Comparison of ENCODE assay signal across 29 cellular contexts in the genomic region with DNA sequence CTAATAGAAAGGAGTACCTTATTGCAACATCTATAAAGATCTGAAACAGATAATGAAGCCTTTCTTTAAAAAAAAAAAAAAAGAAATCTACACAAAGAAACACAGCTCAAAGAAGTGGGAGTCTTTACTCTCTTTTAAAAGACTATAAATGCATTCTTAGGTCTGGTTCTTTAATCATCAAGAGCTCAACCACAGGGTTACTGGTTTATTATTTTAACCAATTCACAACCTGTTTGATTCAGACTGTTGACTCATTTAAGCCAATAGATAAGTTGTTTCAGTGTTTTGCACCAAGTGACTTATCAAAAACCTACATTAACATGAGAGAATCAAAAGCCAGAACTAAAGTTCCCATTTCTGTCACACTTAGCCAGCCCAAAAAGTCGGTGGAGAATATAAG.
DNase-seq lines count a peak whose midpoint lies in the region; FAIRE-seq and TF ChIP-seq lines count a peak whose summit lies in the region.
"Had no signal": no experiment of that assay in that cellular context is flagged by ENCODE, and none has a peak within 500 bp of the region (broad histone marks: within the 10 kb centered on the region; RNA-seq: fewer than 3 reads in every experiment).

No MANE protein-coding gene starts in this region.

- dilution Hi-C loops in endothelial cell of umbilical vein (cut with MboI; ENCODE audit: extremely low pct_ligation_motif_present, low sequenced_read_pairs), result no loop called here

- in situ Hi-C loops in GM23248 (cut with MboI), result no loop called here

- H3K9ac ChIP-seq in GM23248, result no peak overlapping the region
- H3K9ac ChIP-seq in endothelial cell of umbilical vein (replicated peaks; ENCODE audit: extremely low read depth, insufficient read depth, low read length), result no peak overlapping the region

- FAIRE-seq in endothelial cell of umbilical vein (lab: Jason Lieb, UNC), result no peak
- FAIRE-seq: GM12891, K562 had no signal

- H3K9me3 ChIP-seq in GM23248 (ENCODE audit: low read depth) (no peaks in the 10 kb centered on the region), endothelial cell of umbilical vein (replicated peaks; ENCODE audit: control insufficient read depth, insufficient read depth, low read length) (no peaks in the 10 kb centered on the region), osteoblast (ENCODE audit: low read depth, low read length) (no peaks in the 10 kb centered on the region)
- H3K9me3 ChIP-seq: BE2C, HAP-1, transverse colon had no signal

- CTCF ChIA-PET in endothelial cell of umbilical vein (lab: Charles Lee), result interaction anchor here (0.9 to 1.8 kb wide), 4 partner anchors 14 to 287 kb away, joined by 3 to 7 read pairs (median 5); no protein-coding TSS in a partner anchor

- intact Hi-C loops in endothelial cell of umbilical vein (cut with micrococcal nuclease), result no loop called here

- TF ChIP-seq POLR2A in endothelial cell of umbilical vein (IDR thresholded peaks at IDR 0.05; ENCODE audit: low read depth, low read length), result no peak

- H3K4me2 ChIP-seq in GM23248 (ENCODE audit: unreplicated experiment) (peak overlapping the region; percentile 25), endothelial cell of umbilical vein (ENCODE audit: insufficient read depth, low read length) (no peak overlapping the region), osteoblast (ENCODE audit: insufficient read depth, low read length) (peak overlapping the region; percentile 18)

- H3K4me1 ChIP-seq in GM23248 (ENCODE audit: insufficient read depth) (peaks cover 25% of the 10 kb centered on the region), endothelial cell of umbilical vein (ENCODE audit: control insufficient read depth, extremely low read depth, insufficient read depth, low read length) (peaks cover 27% of the 10 kb centered on the region), osteoblast (ENCODE audit: insufficient read depth, low read length) (peaks cover 34% of the 10 kb centered on the region)
- H3K4me1 ChIP-seq: transverse colon had no signal

- TF ChIP-seq CTCF in endothelial cell of umbilical vein (IDR thresholded peaks at IDR 0.05; ENCODE audit: extremely low read depth in 1 of 2, insufficient read depth in 1 of 2, low read depth in 1 of 2, low read length in 2 of 2) (no peak), osteoblast (IDR thresholded peaks at IDR 0.05; ENCODE audit: extremely low read depth, low read depth, low read length) (no peak)

- DNase-seq in GM23248, result peak; percentile 55
- peak; percentile 79 for DNase-seq in M059J (ENCODE audit: low read depth)
- DNase-seq in endothelial cell of umbilical vein (ENCODE audit: low read depth, low spot score), result no peak
- peak; percentile 67 for DNase-seq in osteoblast (ENCODE audit: insufficient read length, low spot score, missing footprints)
- no peak for DNase-seq in DMS79 treated with DMSO at 0.1 percent for 48 hours (lab: John Stamatoyannopoulos, UW)
- DNase-seq in NCI-H2107 treated with DMSO at 0.1 percent for 48 hours (lab: John Stamatoyannopoulos, UW; ENCODE audit: unreplicated experiment), result no peak
- DNase-seq in stimulated activated CD4-positive, alpha-beta T cell treated with anti-CD3 and anti-CD28 coated beads, Interleukin-4, amount 100 ng/mL, for 4 hours, result no peak
- no peak for DNase-seq in hippocampal formation (lab: John Stamatoyannopoulos, UW)
- DNase-seq: activated CD4-positive, alpha-beta T cell treated with anti-CD3 and anti-CD28 coated beads for 48 hours; activated effector memory CD4-positive, alpha-beta T cell treated with Interleukin-2 at 50 U/mL for 16 hours; activated T-cell treated with anti-CD3 and anti-CD28 coated beads, Interleukin-2, amount 50 U/mL, for 1 hour; amygdala; BE2C; CD8-positive, alpha-beta memory T cell; DMS 273 treated with DMSO at 0.1 percent for 48 hours; glutamatergic neuron; islet precursor cell; MV-4-11; naive thymus-derived CD4-positive, alpha-beta T cell; NCI-H1436 treated with DMSO at 0.1 percent for 48 hours; NCI-H2107; NCI-H446 treated with DMSO at 0.1 percent for 48 hours; NCI-H82; T-cell; transverse colon had no signal

- BruUV-seq in endothelial cell of umbilical vein (replicated peaks; lab: Mats Ljungman, UMichigan), result no TSS peak

- H3F3A ChIP-seq in GM23248 (ENCODE audit: insufficient read depth), result peaks cover 17% of the 10 kb centered on the region

- H3K36me3 ChIP-seq in GM23248 (ENCODE audit: low read depth) (no peaks in the 10 kb centered on the region), endothelial cell of umbilical vein (ENCODE audit: control insufficient read depth in 2 of 2, extremely low read depth in 1 of 2, insufficient read depth in 2 of 2, low read length in 2 of 2) (no peaks in the 10 kb centered on the region), osteoblast (ENCODE audit: insufficient read depth, low read length) (no peaks in the 10 kb centered on the region)
- H3K36me3 ChIP-seq: BE2C, HAP-1, transverse colon had no signal

- H3K27me3 ChIP-seq in GM23248 (replicated peaks; ENCODE audit: insufficient read depth) (no peaks in the 10 kb centered on the region), endothelial cell of umbilical vein (ENCODE audit: control insufficient read depth in 2 of 2, insufficient read depth in 2 of 2, low read length in 2 of 2) (no peaks in the 10 kb centered on the region), osteoblast (ENCODE audit: insufficient read depth, low read length) (no peaks in the 10 kb centered on the region)
- H3K27me3 ChIP-seq: BE2C, transverse colon had no signal

- POLR2A ChIA-PET in endothelial cell of umbilical vein (lab: Charles Lee), result no interaction called here

- H4K20me1 ChIP-seq in GM23248 (ENCODE audit: insufficient read depth) (no peaks in the 10 kb centered on the region), endothelial cell of umbilical vein (replicated peaks; ENCODE audit: control insufficient read depth, extremely low read depth, insufficient read depth, low read length) (no peaks in the 10 kb centered on the region), osteoblast (ENCODE audit: insufficient read depth, low read length) (no peaks in the 10 kb centered on the region)

- WGBS in GM23248 (ENCODE audit: low coverage in 1 of 2, low lambda C conversion rate in 2 of 2, missing lambda C conversion rate in 2 of 2), 2 experiments, result 86 to 97% methylated on average over 1 of the region's 1 CpG

- H2AFZ ChIP-seq in GM23248 (no peak overlapping the region), endothelial cell of umbilical vein (ENCODE audit: low read depth, low read length) (no peak overlapping the region), osteoblast (ENCODE audit: low read length) (no peak overlapping the region)

- no peaks in the 10 kb centered on the region for H3K9me2 ChIP-seq in GM23248 (ENCODE audit: insufficient read depth)

- no peaks in the 10 kb centered on the region for H3K9me1 ChIP-seq in endothelial cell of umbilical vein (replicated peaks; ENCODE audit: control insufficient read depth, extremely low read depth, insufficient read depth, low read length)

- H3K27ac ChIP-seq in GM23248, result no peak overlapping the region
- no peak overlapping the region for H3K27ac ChIP-seq in endothelial cell of umbilical vein (ENCODE audit: insufficient read depth, low read depth, low read length)
- H3K27ac ChIP-seq in osteoblast (ENCODE audit: low read depth, low read length), result no peak overlapping the region
- H3K27ac ChIP-seq: epithelial cell of prostate, transverse colon had no signal

- H3K4me3 ChIP-seq in GM23248 (no peak overlapping the region), endothelial cell of umbilical vein (replicated peaks in 1 of 3; ENCODE audit: insufficient read depth in 1 of 3, low read depth in 1 of 3, low read length in 3 of 3) (no peak overlapping the region), osteoblast (ENCODE audit: insufficient read depth, low read length) (no peak overlapping the region)
- H3K4me3 ChIP-seq: HAP-1, K562, transverse colon had no signal

- H3K79me2 ChIP-seq in GM23248 (ENCODE audit: insufficient read depth), result peaks cover 94% of the 10 kb centered on the region
- peaks cover 58% of the 10 kb centered on the region for H3K79me2 ChIP-seq in endothelial cell of umbilical vein (ENCODE audit: control insufficient read depth, insufficient read depth, low read length)
- H3K79me2 ChIP-seq in osteoblast (ENCODE audit: insufficient read depth, low read length), result peaks cover 55% of the 10 kb centered on the region

TF ChIP-seq in endothelial cell of umbilical vein, 7 proteins besides CTCF, POLR2A, EP300 and RAD21:
- TF ChIP-seq FOS (IDR thresholded peaks at IDR 0.05; ENCODE audit: borderline replicate concordance, insufficient read depth, low read length) (peak; percentile 53), POLR2AphosphoS5 (IDR thresholded peaks at IDR 0.05; ENCODE audit: insufficient read depth, low read depth, low read length) (no peak)
TF ChIP-seq in endothelial cell of umbilical vein: peak in this region for 1.

Comparison
In these comparisons a context has a peak if more than half of its experiments do, and no peak if none do; other contexts are left out.
1. DNase-seq: peak in GM23248 (single experiment), M059J (single experiment) and osteoblast (single experiment); none in endothelial cell of umbilical vein (single experiment), DMS79 treated with DMSO at 0.1 percent for 48 hours (single experiment), NCI-H2107 treated with DMSO at 0.1 percent for 48 hours (single experiment), stimulated activated CD4-positive, alpha-beta T cell treated with anti-CD3 and anti-CD28 coated beads, Interleukin-4, amount 100 ng/mL, for 4 hours (0 of 2) and hippocampal formation (0 of 2).